In genomic region chr10:71484352-71484751, GRCh38 we compare ENCODE assay signal across 18 cellular contexts.
"Had no signal": no experiment of that assay in that cellular context is flagged by ENCODE, and none has a peak within 500 bp of the region (broad histone marks: within the 10 kb centered on the region; RNA-seq: fewer than 3 reads in every experiment).

No MANE protein-coding gene starts in this region.

- DNase-seq: activated CD4-positive, alpha-beta T cell treated with anti-CD3 and anti-CD28 coated beads, Interleukin-2, amount 10 ng/mL, durations not matched to agents 7 days and 5 days; activated CD8-positive, alpha-beta memory T cell treated with anti-CD3 and anti-CD28 coated beads, Interleukin-2, amount 50 U/mL, for 48 hours; activated gamma-delta T cell; activated T-cell treated with anti-CD3 and anti-CD28 coated beads, Interleukin-2, amount 50 U/mL, for 72 hours; amniotic stem cell; caudate nucleus; left lung; mesenchymal stem cell; ovary; stimulated activated CD4-positive, alpha-beta T cell treated with anti-CD3 and anti-CD28 coated beads, Interleukin-2, amount 100 ng/mL, for 48 hours; tibial artery; uterus had no signal

- H3K79me2 ChIP-seq: hepatocyte had no signal

- H3K4me3 ChIP-seq: hepatocyte, left lung, ovary, tibial artery, uterus had no signal

- FAIRE-seq: colon, keratinocyte had no signal

- H3K36me3 ChIP-seq: left lung, ovary, tibial artery, uterus had no signal

- H2AFZ ChIP-seq: hepatocyte had no signal

- H3K27ac ChIP-seq: hepatocyte, left lung, ovary, tibial artery, uterus had no signal

- H3K4me2 ChIP-seq: hepatocyte had no signal

- H3K27me3 ChIP-seq: hepatocyte, left lung, ovary, uterus had no signal

- ATAC-seq: activated naive CD4-positive, alpha-beta T cell treated with anti-CD3 and anti-CD28 coated beads, Interleukin-2, amount 50 U/mL, for 72 hours; activated T-cell treated with anti-CD3 and anti-CD28 coated beads, Interleukin-2, amount 50 U/mL, for 72 hours; esophagus mucosa; left lung; stimulated activated memory B cell treated with anti-CD40 and anti-IgM and Interleukin-4, amounts not matched to agents 10 μg/mL and 1 μg/mL and 100 μg/mL, for 72 hours had no signal

- H3K4me1 ChIP-seq: left lung, tibial artery, uterus had no signal

- H3K9me3 ChIP-seq: ovary, uterus had no signal
